3 cellular contexts compared by ENCODE assay signal in the genomic region with DNA sequence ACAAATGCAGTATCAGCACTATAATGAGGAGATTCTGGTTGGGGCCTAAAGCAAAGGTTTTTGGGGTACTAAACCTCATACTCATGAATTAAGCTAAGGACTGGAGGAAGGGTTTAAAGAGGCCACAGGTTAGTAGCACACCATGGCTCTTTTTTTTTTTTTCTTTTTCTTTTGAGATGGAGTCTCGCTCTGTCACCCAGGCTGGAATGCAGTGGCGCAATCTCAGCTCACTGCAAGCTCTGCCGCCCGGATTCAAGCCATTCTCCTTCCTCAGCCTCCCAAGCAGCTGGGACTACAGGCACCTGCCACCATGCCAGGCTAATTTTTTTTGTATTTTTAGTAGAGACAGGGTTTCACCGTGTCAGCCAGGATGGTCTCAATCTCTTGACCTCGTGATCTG.
A peak's percentile ranks its signal among the peaks of the same experiment; 100 is the strongest.
TF ChIP-seq lines count a peak whose summit lies in the region.

No MANE protein-coding gene starts in this region.

TF ChIP-seq in A549, 52 proteins besides CTCF, POLR2A, EP300 and RAD21:
- TF ChIP-seq MAFK (IDR thresholded peaks at IDR 0.05; ENCODE audit: partially characterized antibody) = peak; percentile 11

TF ChIP-seq in H1, 55 proteins besides CTCF, POLR2A, EP300 and RAD21:
- peak; percentile 82 for TF ChIP-seq CEBPB (IDR thresholded peaks at IDR 0.05; ENCODE audit: low read depth, low read length)

TF ChIP-seq in HepG2, 621 proteins besides CTCF, POLR2A, EP300 and RAD21:
- TF ChIP-seq MAFK (conservative IDR thresholded peaks at IDR 0.05 in 1 of 2, IDR thresholded peaks at IDR 0.05 in 1 of 2; ENCODE audit: low read length in 2 of 2) = peak; percentile 7 to 28; a peak in 1 of 4 replicates
